8 cellular contexts compared by ENCODE assay signal in the genomic region with DNA sequence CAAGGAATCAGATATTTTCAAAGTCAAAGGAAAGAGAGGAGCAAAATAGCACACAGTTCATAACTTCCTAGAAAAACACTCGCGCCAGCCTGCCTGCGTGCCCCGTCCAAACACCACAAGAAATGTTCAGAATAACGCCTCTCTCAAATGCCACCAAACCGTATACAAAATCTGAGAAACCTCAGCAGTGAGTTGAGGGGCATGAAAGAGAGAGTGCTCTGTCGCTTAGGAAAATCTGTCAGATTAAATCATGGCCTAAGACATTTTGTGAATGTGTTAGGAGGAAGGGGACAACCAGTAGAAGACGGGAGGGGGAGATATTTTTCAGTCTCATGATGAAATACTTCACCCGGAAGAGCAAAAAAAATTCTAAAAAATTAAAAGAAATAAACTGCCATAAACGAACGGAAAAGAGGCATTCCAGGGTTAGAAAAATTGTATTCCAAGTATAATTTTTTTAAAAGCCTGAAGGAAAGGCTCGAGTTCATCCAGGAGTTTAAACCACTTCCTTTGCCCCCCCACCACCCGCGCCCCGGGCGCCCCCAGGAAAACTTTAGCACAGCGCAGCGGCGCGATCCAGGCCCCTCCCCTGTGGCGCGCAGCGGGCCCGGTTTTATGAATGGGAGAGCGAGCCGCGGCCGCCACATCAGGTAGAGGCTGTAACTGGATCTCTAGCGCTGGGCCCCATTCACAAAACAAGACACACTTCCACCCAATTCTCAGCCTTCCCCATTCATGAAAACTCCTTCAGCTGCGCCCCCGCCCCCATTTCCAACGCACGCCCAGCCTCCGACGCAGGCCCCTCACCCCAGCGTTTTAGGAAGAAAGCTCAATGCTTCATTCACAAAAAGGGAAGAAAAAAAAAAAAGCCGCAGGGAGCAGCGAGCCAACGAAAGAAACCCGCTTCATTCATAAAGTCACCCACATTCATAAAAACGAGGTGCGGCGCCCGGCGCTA. TPM values are rescaled to one million over a fixed set of nuclear protein-coding genes. Genes with fewer than 3 reads are reported as not detected.
DNase-seq lines count a peak whose midpoint lies in the region; ATAC-seq and TF ChIP-seq lines count a peak whose summit lies in the region.

No MANE protein-coding gene starts in this region.

- peak overlapping the region; percentile 66 to 96 (median 83) for H3K4me3 ChIP-seq in dorsolateral prefrontal cortex

- ATAC-seq in HG02642 (IDR thresholded peaks at IDR 0.05; ENCODE audit: poor library complexity, unreplicated experiment) = peak; percentile 24
- ATAC-seq in WTC11 = peak; percentile 4
- ATAC-seq in left lobe of liver = peak; percentile 47

- H3K27ac ChIP-seq in dorsolateral prefrontal cortex = peak overlapping the region in 31 of 59 donors; percentile 2 to 93 (median 82)

- TF ChIP-seq CTCF in WTC11 (IDR thresholded peaks at IDR 0.05) (no peak), dorsolateral prefrontal cortex (IDR thresholded peaks at IDR 0.05 in 54 of 56, conservative IDR thresholded peaks at IDR 0.05 in 2 of 56; ENCODE audit: low read depth in 1 of 56, partially characterized antibody in 56 of 56) (peak in 2 of 56 donors; percentile 11 to 18)

- DNase-seq in COLO829 (ENCODE audit: low spot score) (peak; percentile 66), NCI-H446 (lab: John Stamatoyannopoulos, UW) (peak; percentile 49 to 86), WTC11 (ENCODE audit: low spot score) (peak; percentile 79), dorsolateral prefrontal cortex (peak; percentile 35 to 80 (median 68)), left lobe of liver (ENCODE audit: low spot score) (peak; percentile 67), GOT3 (lab: John Stamatoyannopoulos, UW) (no peak)
- peak; percentile 51 for DNase-seq in stimulated activated CD4-positive, alpha-beta T cell treated with anti-CD3 and anti-CD28 coated beads, Interleukin-4, amount 100 ng/mL, for 1 hour

- H3K9me3 Mint-ChIP-seq in WTC11 = no peaks in the 10 kb centered on the region

- H3K27me3 Mint-ChIP-seq in WTC11 (ENCODE audit: low read depth) = peaks cover 44% of the 10 kb centered on the region

- intact Hi-C loops in dorsolateral prefrontal cortex (cut with DNase I) = loop anchor here (1.0 to 5.0 kb wide), 5 partner anchors 9 to 125 kb away; no protein-coding TSS in a partner anchor

- POLR2A ChIA-PET in WTC11 (lab: Charles Lee) = interaction anchor here (0.6 to 2.9 kb wide), 12 partner anchors 10 to 460 kb away, joined by 3 to 21 read pairs (median 4); a partner anchor contains a TSS

- peak overlapping the region; percentile 97 for H3K4me3 Mint-ChIP-seq in WTC11

- H3K4me1 Mint-ChIP-seq in WTC11 = peaks cover 50% of the 10 kb centered on the region

- peaks cover 18% of the 10 kb centered on the region for H3K36me3 Mint-ChIP-seq in WTC11

- CTCF ChIA-PET in WTC11 (lab: Charles Lee) = interaction anchor here (0.7 to 2.6 kb wide), 5 partner anchors 10 to 152 kb away, joined by 4 to 12 read pairs (median 6); no protein-coding TSS in a partner anchor

- H3K27me3 ChIP-seq in dorsolateral prefrontal cortex = no peaks in the 10 kb centered on the region

- peak overlapping the region; percentile 93 for H3K27ac Mint-ChIP-seq in WTC11

TF ChIP-seq in WTC11, 78 proteins besides CTCF, POLR2A, EP300 and RAD21:
- TF ChIP-seq SP1 (CRISPR knock-in tag; conservative IDR thresholded peaks at IDR 0.05) = 0 out of 2 replicates have a peak, but pooled peaks have one; percentile 19
- TF ChIP-seq ZNF423 (CRISPR knock-in tag; IDR thresholded peaks at IDR 0.05) = peak; percentile 86
- peak; percentile 30; the same call in 1 of the 2 replicates for TF ChIP-seq ZNF121 (CRISPR knock-in tag; IDR thresholded peaks at IDR 0.05)
- TF ChIP-seq FOXK1 (CRISPR knock-in tag; IDR thresholded peaks at IDR 0.05) = 0 out of 2 replicates have a peak, but pooled peaks have one; percentile 22
- no peak for TF ChIP-seq ESRRA (CRISPR knock-in tag; IDR thresholded peaks at IDR 0.05; ENCODE audit: borderline replicate concordance)
- 0 out of 2 replicates have a peak, but pooled peaks have one; percentile 28 for TF ChIP-seq MYBL2 (CRISPR knock-in tag; IDR thresholded peaks at IDR 0.05)
- no peak for TF ChIP-seq JAZF1 (CRISPR knock-in tag; IDR thresholded peaks at IDR 0.05)
- TF ChIP-seq, protein P1, sequence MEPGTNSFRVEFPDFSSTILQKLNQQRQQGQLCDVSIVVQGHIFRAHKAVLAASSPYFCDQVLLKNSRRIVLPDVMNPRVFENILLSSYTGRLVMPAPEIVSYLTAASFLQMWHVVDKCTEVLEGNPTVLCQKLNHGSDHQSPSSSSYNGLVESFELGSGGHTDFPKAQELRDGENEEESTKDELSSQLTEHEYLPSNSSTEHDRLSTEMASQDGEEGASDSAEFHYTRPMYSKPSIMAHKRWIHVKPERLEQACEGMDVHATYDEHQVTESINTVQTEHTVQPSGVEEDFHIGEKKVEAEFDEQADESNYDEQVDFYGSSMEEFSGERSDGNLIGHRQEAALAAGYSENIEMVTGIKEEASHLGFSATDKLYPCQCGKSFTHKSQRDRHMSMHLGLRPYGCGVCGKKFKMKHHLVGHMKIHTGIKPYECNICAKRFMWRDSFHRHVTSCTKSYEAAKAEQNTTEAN (CRISPR knock-in tag; IDR thresholded peaks at IDR 0.05) = 0 out of 2 replicates have a peak, but pooled peaks have one; percentile 4

RNA-seq across cellular contexts. Expression of a gene that starts 1.5 kb away (rescaled TPM):
- total RNA-seq in WTC11 (2021) (52.9 to 71.3 TPM (median 62.1 TPM) in 3 replicates), dorsolateral prefrontal cortex (10 to 100 TPM; 21.0 to 97.9 (median 44.5) TPM), left lobe of liver (7.0 TPM)
